In genomic region chr9:97923529-97924108, GRCh38 we compare ENCODE assay signal across 1 cellular context.
A peak's percentile ranks its signal among the peaks of the same experiment; 100 is the strongest.
TF ChIP-seq lines count a peak whose summit lies in the region.

No MANE protein-coding gene starts in this region.

TF ChIP-seq in K562, 482 proteins besides CTCF, POLR2A, EP300 and RAD21 (continued from another document and continues in another):
- TF ChIP-seq ZNF398 (CRISPR knock-in tag; IDR thresholded peaks at IDR 0.05) (no peak), ZNF232 (CRISPR knock-in tag; IDR thresholded peaks at IDR 0.05) (no peak), RREB1 (CRISPR knock-in tag; IDR thresholded peaks at IDR 0.05) (no peak), ZBTB2 (IDR thresholded peaks at IDR 0.05) (no peak), HOXB6 (CRISPR knock-in tag; IDR thresholded peaks at IDR 0.05; ENCODE audit: borderline replicate concordance) (no peak), ILK (tag; IDR thresholded peaks at IDR 0.05; ENCODE audit: borderline replicate concordance, low read depth) (no peak), PREB (CRISPR knock-in tag; IDR thresholded peaks at IDR 0.05) (no peak), MYBL2 (IDR thresholded peaks at IDR 0.05; ENCODE audit: low read depth) (no peak; the same call in 1 of the 2 replicates), MYBL2 (CRISPR knock-in tag; IDR thresholded peaks at IDR 0.05; ENCODE audit: borderline replicate concordance) (no peak), NKRF (IDR thresholded peaks at IDR 0.05; ENCODE audit: borderline replicate concordance) (0 out of 2 replicates have a peak, but pooled peaks have one; percentile 12), KAT7 (CRISPR knock-in tag; IDR thresholded peaks at IDR 0.05; ENCODE audit: borderline replicate concordance) (no peak), ZFX (CRISPR knock-in tag; IDR thresholded peaks at IDR 0.05) (no peak), IFI16 (CRISPR knock-in tag; IDR thresholded peaks at IDR 0.05) (no peak), UBTF (IDR thresholded peaks at IDR 0.05; ENCODE audit: borderline replicate concordance in 1 of 2, low read depth in 2 of 2, low read length in 2 of 2) (no peak), AFF1 (IDR thresholded peaks at IDR 0.05; ENCODE audit: low read depth in 1 of 2, partially characterized antibody in 2 of 2) (peak in 1 of 2 experiments; percentile 72), PHB2 (IDR thresholded peaks at IDR 0.05; ENCODE audit: low read depth) (no peak), ATF1 (CRISPR knock-in tag; IDR thresholded peaks at IDR 0.05) (no peak), ATF1 (tag; IDR thresholded peaks at IDR 0.05) (no peak), ETS2 (tag; IDR thresholded peaks at IDR 0.05; ENCODE audit: borderline replicate concordance, poor library complexity, severe bottlenecking) (no peak), HMBOX1 (IDR thresholded peaks at IDR 0.05) (peak; percentile 47; the same call in 1 of the 2 replicates), ETV6 (IDR thresholded peaks at IDR 0.05; ENCODE audit: borderline replicate concordance in 1 of 2, low read depth in 2 of 2, low read length in 1 of 2) (no peak), ETV6 (CRISPR knock-in tag; IDR thresholded peaks at IDR 0.05; ENCODE audit: borderline replicate concordance) (no peak), PPARD (CRISPR knock-in tag; IDR thresholded peaks at IDR 0.05) (no peak), POU5F1 (IDR thresholded peaks at IDR 0.05; ENCODE audit: borderline replicate concordance, low read depth, low read length, partially characterized antibody) (no peak), FOXP4 (CRISPR knock-in tag; IDR thresholded peaks at IDR 0.05; ENCODE audit: borderline replicate concordance) (no peak), ATF7 (IDR thresholded peaks at IDR 0.05) (peak; percentile 49)
